9 cellular contexts compared by ENCODE assay signal in the genomic region with DNA sequence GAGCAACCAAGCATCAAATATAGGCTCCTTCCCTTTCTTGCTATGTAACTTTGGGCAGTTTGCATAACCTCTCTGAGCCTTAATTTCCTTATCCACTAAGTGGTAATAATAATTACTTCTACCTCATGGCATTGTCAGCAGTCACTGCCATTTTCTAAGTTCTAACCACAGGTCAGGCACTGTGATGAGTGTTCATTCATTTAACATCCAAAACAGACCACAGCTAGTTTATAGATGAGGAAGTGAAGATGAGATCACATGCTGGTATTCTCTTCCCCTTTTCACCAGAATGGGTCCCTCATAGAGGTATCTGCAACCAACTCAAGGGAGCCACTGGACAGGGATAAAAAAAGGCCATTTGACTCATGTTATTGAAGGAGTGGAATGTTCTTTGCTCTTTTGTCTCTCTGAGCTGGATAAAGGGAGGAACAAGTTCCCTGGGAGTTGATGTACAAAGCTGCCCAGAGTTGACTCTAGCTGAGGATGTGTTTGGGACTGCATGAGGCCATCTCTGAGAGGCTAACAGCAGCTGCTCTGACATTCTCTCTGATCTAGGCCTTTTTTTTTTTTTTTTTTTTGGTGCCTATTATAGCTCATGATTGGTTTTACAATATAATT.
DNase-seq lines count a peak whose midpoint lies in the region; ATAC-seq, FAIRE-seq and TF ChIP-seq lines count a peak whose summit lies in the region.
"Had no signal": no experiment of that assay in that cellular context is flagged by ENCODE, and none has a peak within 500 bp of the region (broad histone marks: within the 10 kb centered on the region; RNA-seq: fewer than 3 reads in every experiment).

No MANE protein-coding gene starts in this region.

- ATAC-seq in GM18502 (IDR thresholded peaks at IDR 0.05; ENCODE audit: poor library complexity, unreplicated experiment) (peak; percentile 95), GM21717 (IDR thresholded peaks at IDR 0.05; ENCODE audit: unreplicated experiment) (peak; percentile 97), foreskin keratinocyte (peak; percentile 46)

- no peaks in the 10 kb centered on the region for H3K4me1 ChIP-seq in foreskin keratinocyte

- peaks cover 24 to 30% (median 25%) of the 10 kb centered on the region in 3 donors for H3K4me1 Mint-ChIP-seq in IgD-negative memory B cell

- peaks cover 4% of the 10 kb centered on the region for H3K27me3 ChIP-seq in foreskin keratinocyte
- H3K27me3 ChIP-seq: neutrophil had no signal

- no peaks in the 10 kb centered on the region for H3K9me3 Mint-ChIP-seq in IgD-negative memory B cell

- no peak for FAIRE-seq in HTR-8/SVneo (lab: Jason Lieb, UNC)

- no peaks in the 10 kb centered on the region for H3K27me3 Mint-ChIP-seq in IgD-negative memory B cell

- no peak for DNase-seq in foreskin keratinocyte
- DNase-seq in NCI-H1694 (lab: John Stamatoyannopoulos, UW), result no peak
- no peak for DNase-seq in HTR-8/SVneo (ENCODE audit: insufficient read length, low spot score)
- no peak for DNase-seq in NCI-H748 (lab: John Stamatoyannopoulos, UW; ENCODE audit: unreplicated experiment)
- no peak for DNase-seq in activated gamma-delta T cell treated with Interleukin-2 at 50 U/mL for 16 hours

- no peaks in the 10 kb centered on the region for H3K36me3 Mint-ChIP-seq in IgD-negative memory B cell

- no peak for TF ChIP-seq CTCF in foreskin keratinocyte (conservative IDR thresholded peaks at IDR 0.05)

- H3K27ac ChIP-seq in foreskin keratinocyte, result no peak overlapping the region
- H3K27ac ChIP-seq: neutrophil had no signal

- H3K4me3 Mint-ChIP-seq in IgD-negative memory B cell, result peak overlapping the region in 2 of 4 donors; percentile 34 to 53

- H3K27ac Mint-ChIP-seq in IgD-negative memory B cell, result peak overlapping the region; percentile 18 to 89 (median 83)

Comparison
In these comparisons a context has a peak if more than half of its experiments do, and no peak if none do; other contexts are left out.
1. ATAC-seq: peak in every context shown above with its lines; median percentile 97 in GM21717; 95 in GM18502; 46 in foreskin keratinocyte.